8 cellular contexts compared by ENCODE assay signal in the genomic region with DNA sequence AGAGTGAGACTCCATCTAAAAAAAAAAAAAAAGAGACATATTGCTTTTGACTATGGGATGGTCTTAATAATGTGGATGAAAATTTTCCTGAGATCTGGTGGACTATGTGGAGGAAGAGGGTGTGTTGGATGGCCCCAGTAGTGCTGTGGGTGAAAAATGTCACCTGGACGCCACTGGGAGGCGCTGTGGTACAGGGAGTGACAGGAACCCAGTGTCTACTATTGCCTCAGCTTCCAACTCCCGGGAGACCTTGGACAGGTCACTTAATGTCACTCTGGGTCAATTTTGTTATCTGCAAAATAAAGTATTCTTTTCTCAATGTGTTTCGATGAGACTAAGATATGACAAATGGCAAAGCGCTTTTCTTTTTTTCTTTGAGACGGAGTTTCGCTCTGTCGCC. TPM values are rescaled to one million over a fixed set of nuclear protein-coding genes. Genes with fewer than 3 reads are reported as not detected.
DNase-seq lines count a peak whose midpoint lies in the region; ATAC-seq and TF ChIP-seq lines count a peak whose summit lies in the region.

No MANE protein-coding gene starts in this region.

- no peaks in the 10 kb centered on the region for H3K9me2 ChIP-seq in hepatocyte (replicated peaks; ENCODE audit: insufficient read depth)

- no peaks in the 10 kb centered on the region for H4K20me1 ChIP-seq in hepatocyte (ENCODE audit: insufficient read depth, poor library complexity, severe bottlenecking)

- no peaks in the 10 kb centered on the region for H3K79me2 ChIP-seq in hepatocyte

- no peak overlapping the region for H3K4me2 ChIP-seq in hepatocyte

- in situ Hi-C loops in gastrocnemius medialis (cut with MboI; ENCODE audit: low sequenced_read_pairs in 4 of 4): loop anchor here in 2 of 4 donors (10.0 to 25.0 kb wide), 2 partner anchors 337 to 340 kb away; no protein-coding TSS in a partner anchor

- no peak for TF ChIP-seq POLR2A in gastrocnemius medialis (IDR thresholded peaks at IDR 0.05)

- H3K9me3 ChIP-seq in hepatocyte (ENCODE audit: low read depth): no peaks in the 10 kb centered on the region
- no peaks in the 10 kb centered on the region for H3K9me3 ChIP-seq in gastrocnemius medialis

- DNase-seq in NCI-H2081 (lab: John Stamatoyannopoulos, UW): peak; percentile 36 to 53
- DNase-seq in NCI-H2081 treated with DMSO at 0.1 percent for 48 hours (lab: John Stamatoyannopoulos, UW): no peak
- DNase-seq in HT-29 (ENCODE audit: low spot score): peak; percentile 71
- peak; percentile 41 for DNase-seq in SHP77 treated with DMSO at 0.1 percent for 48 hours (lab: John Stamatoyannopoulos, UW)
- DNase-seq in amniotic epithelial cell (ENCODE audit: low read depth): peak; percentile 55
- DNase-seq in hepatocyte (ENCODE audit: low spot score): peak; percentile 90
- DNase-seq in gastrocnemius medialis: peak; percentile 3 to 27

- 54% methylated on average over 8 of the region's 8 CpGs for WGBS in hepatocyte (ENCODE audit: low lambda C conversion rate, missing lambda C conversion rate)

- ATAC-seq in gastrocnemius medialis: peak in 1 of 2 donors; percentile 72
- ATAC-seq in GM18873 (IDR thresholded peaks at IDR 0.05; ENCODE audit: low FRiP score, unreplicated experiment): no peak

- no peaks in the 10 kb centered on the region for H3K4me1 ChIP-seq in hepatocyte (ENCODE audit: insufficient read depth)
- H3K4me1 ChIP-seq in gastrocnemius medialis: no peaks in the 10 kb centered on the region

- TF ChIP-seq CTCF in hepatocyte (IDR thresholded peaks at IDR 0.05; ENCODE audit: poor library complexity) (peak; percentile 75), gastrocnemius medialis (IDR thresholded peaks at IDR 0.05 in 4 of 5, conservative IDR thresholded peaks at IDR 0.05 in 1 of 5) (peak; percentile 39 to 55 (median 45))

- no peak overlapping the region for H2AFZ ChIP-seq in hepatocyte

- no peaks in the 10 kb centered on the region for H3K27me3 ChIP-seq in hepatocyte
- H3K27me3 ChIP-seq in gastrocnemius medialis: no peaks in the 10 kb centered on the region

- H3K27ac ChIP-seq in hepatocyte (no peak overlapping the region), gastrocnemius medialis (no peak overlapping the region)

- H3K36me3 ChIP-seq in hepatocyte (replicated peaks; ENCODE audit: insufficient read depth, low read depth) (no peaks in the 10 kb centered on the region), gastrocnemius medialis (no peaks in the 10 kb centered on the region)

- intact Hi-C loops in gastrocnemius medialis (cut with DNase I; ENCODE audit: low total_unique reads): no loop called here

- H3K4me3 ChIP-seq in hepatocyte (no peak overlapping the region), gastrocnemius medialis (no peak overlapping the region)

RNA-seq across cellular contexts. Expression of a gene that starts 27.7 kb away (rescaled TPM):
- 7.3 and 9.4 TPM in 2 replicates for total RNA-seq in HT-29 (2014; rRNA removed; shearing (Covaris generic))
- total RNA-seq in hepatocyte: 20.4 and 23.0 TPM in 2 replicates
- polyA plus RNA-seq in hepatocyte: 28.2 and 34.5 TPM in 2 replicates
- 10 to 100 TPM; 10.9 to 18.4 (median 15.2) TPM for total RNA-seq in gastrocnemius medialis
